Comparison of ENCODE assay signal across 18 cellular contexts in the genomic region with DNA sequence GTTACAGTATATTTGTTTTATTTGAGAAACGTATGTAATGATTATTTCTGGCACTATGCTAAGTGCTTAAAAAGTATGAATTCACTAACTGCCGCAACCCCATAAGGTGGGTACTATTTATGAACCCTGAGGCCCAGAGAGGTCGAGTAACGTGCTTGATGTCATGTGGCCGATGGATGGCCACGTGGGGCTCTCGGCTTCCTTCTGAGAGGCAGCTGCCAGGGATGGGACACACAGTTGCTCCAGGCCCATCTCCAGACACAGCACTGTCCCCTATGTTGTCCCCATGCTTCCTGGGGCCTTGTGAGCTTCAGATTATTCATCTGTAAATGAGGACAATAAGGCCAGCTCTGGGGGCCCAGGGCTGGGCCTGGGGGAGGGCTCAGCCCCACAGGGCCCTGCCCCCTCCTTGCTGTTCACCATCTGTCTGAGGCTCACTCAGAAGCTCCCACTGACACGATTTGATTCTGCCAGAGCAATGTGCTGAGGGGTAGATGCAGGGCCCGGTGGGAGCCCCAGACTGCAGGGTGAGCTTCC.
DNase-seq lines count a peak whose midpoint lies in the region; ATAC-seq and FAIRE-seq lines count a peak whose summit lies in the region.
"Had no signal": no experiment of that assay in that cellular context is flagged by ENCODE, and none has a peak within 500 bp of the region (broad histone marks: within the 10 kb centered on the region; RNA-seq: fewer than 3 reads in every experiment).

No MANE protein-coding gene starts in this region.

- H3K4me1 ChIP-seq in esophagus (ENCODE audit: control insufficient read depth in 2 of 2, insufficient read depth in 2 of 2, low read length in 1 of 2) (peaks cover 11 to 36% of the 10 kb centered on the region in 2 donors), small intestine (ENCODE audit: control insufficient read depth in 2 of 2, insufficient read depth in 1 of 2, low read depth in 1 of 2, low read length in 1 of 2) (peaks cover 0 to 2% of the 10 kb centered on the region in 2 donors)

- H3K36me3 ChIP-seq in esophagus (ENCODE audit: control insufficient read depth in 2 of 2, insufficient read depth in 2 of 2, low read length in 1 of 2) (no peaks in the 10 kb centered on the region), small intestine (ENCODE audit: control insufficient read depth in 2 of 2, insufficient read depth in 2 of 2, low read length in 2 of 2) (no peaks in the 10 kb centered on the region)
- H3K36me3 ChIP-seq: MG63 had no signal

- ATAC-seq in sciatic nerve, result no peak
- ATAC-seq: naive thymus-derived CD8-positive, alpha-beta T cell had no signal

- intact Hi-C loops in sciatic nerve (cut with DNase I), result no loop called here

- DNase-seq in NCI-H1092 treated with DMSO at 0.1 percent for 48 hours (lab: John Stamatoyannopoulos, UW) (peak; percentile 39), NCI-H1092 (lab: John Stamatoyannopoulos, UW) (no peak), NCI-H69 (lab: John Stamatoyannopoulos, UW) (peak; percentile 90), small intestine (no peak), epidermal melanocyte (ENCODE audit: insufficient read length, low spot score) (no peak), sciatic nerve (ENCODE audit: low spot score) (no peak)
- DNase-seq in activated naive CD4-positive, alpha-beta T cell (lab: John Stamatoyannopoulos, UW), result no peak
- DNase-seq: 8988T; activated CD4-positive, alpha-beta T cell treated with anti-CD3 and anti-CD28 coated beads for 4 hours; activated naive CD8-positive, alpha-beta T cell treated with anti-CD3 and anti-CD28 coated beads for 36 hours; activated T-cell treated with anti-CD3 and anti-CD28 coated beads for 4 hours; CD4-positive, alpha-beta memory T cell; MG63; naive thymus-derived CD8-positive, alpha-beta T cell; stimulated activated CD4-positive, alpha-beta T cell treated with anti-CD3 and anti-CD28 coated beads, Interleukin-2, amount 100 ng/mL, for 48 hours had no signal

- H3K27ac ChIP-seq in esophagus (ENCODE audit: low read depth in 2 of 2, low read length in 1 of 2), result peak overlapping the region; percentile 14 to 45
- H3K27ac ChIP-seq in small intestine (ENCODE audit: low read depth in 1 of 2, low read length in 1 of 2), result peak overlapping the region; percentile 83 to 94
- H3K27ac ChIP-seq: epithelial cell of prostate, RWPE1 had no signal

- no peak overlapping the region for H3K4me3 ChIP-seq in esophagus (ENCODE audit: low read depth in 1 of 2, low read length in 2 of 2)
- H3K4me3 ChIP-seq in small intestine (ENCODE audit: low read depth in 1 of 2, low read length in 2 of 2), result no peak overlapping the region
- H3K4me3 ChIP-seq: MG63 had no signal

- no peak for FAIRE-seq in small intestine (lab: Jason Lieb, UNC)

- H3K27me3 ChIP-seq in esophagus (ENCODE audit: control insufficient read depth in 1 of 2, insufficient read depth in 2 of 2, low read length in 2 of 2), result no peaks in the 10 kb centered on the region
- no peaks in the 10 kb centered on the region for H3K27me3 ChIP-seq in small intestine (ENCODE audit: control insufficient read depth in 2 of 2, insufficient read depth in 2 of 2, low read length in 2 of 2)
- H3K27me3 ChIP-seq: MG63 had no signal

- WGBS in esophagus, 2 donors, result 61 to 64% methylated on average over 9 of the region's 9 CpGs
- 30 to 69% (median 46%) methylated on average over 9 of the region's 9 CpGs for WGBS in small intestine, 3 donors

- no peaks in the 10 kb centered on the region for H3K9me3 ChIP-seq in esophagus (ENCODE audit: control insufficient read depth in 2 of 2, insufficient read depth in 1 of 2, low read depth in 1 of 2, low read length in 1 of 2)
- H3K9me3 ChIP-seq in small intestine (ENCODE audit: control insufficient read depth, low read depth), result no peaks in the 10 kb centered on the region
- H3K9me3 ChIP-seq: MG63 had no signal

Comparison
In these comparisons a context has a peak if more than half of its experiments do, and no peak if none do; other contexts are left out.
1. DNase-seq: peak in NCI-H1092 treated with DMSO at 0.1 percent for 48 hours (single experiment) and NCI-H69 (single experiment); none in NCI-H1092 (single experiment), small intestine (single experiment), epidermal melanocyte (single experiment), activated naive CD4-positive, alpha-beta T cell (0 of 4) and sciatic nerve (single experiment).